In genomic region chr6:36443498-36443844, GRCh38 we compare ENCODE assay signal across 8 cellular contexts. TPM values are rescaled to one million over a fixed set of nuclear protein-coding genes. Genes with fewer than 3 reads are reported as not detected.
A peak's percentile ranks its signal among the peaks of the same experiment; 100 is the strongest.
DNase-seq lines count a peak whose midpoint lies in the region; ATAC-seq and TF ChIP-seq lines count a peak whose summit lies in the region.

No MANE protein-coding gene starts in this region.

- H3K9me3 ChIP-seq in HUES48 (ENCODE audit: control insufficient read depth, insufficient read depth, low read length), result no peaks in the 10 kb centered on the region

- no peak for ATAC-seq in HG02623 (IDR thresholded peaks at IDR 0.05; ENCODE audit: unreplicated experiment)
- no peak for ATAC-seq in GM19463 (IDR thresholded peaks at IDR 0.05; ENCODE audit: unreplicated experiment)

- DNase-seq in AG09309 (ENCODE audit: low read depth) (no peak), MCF 10A (ENCODE audit: unreplicated experiment) (no peak), midbrain (lab: John Stamatoyannopoulos, UW) (peak; percentile 62), HCEC 1CT (no peak), dedifferentiated amniotic fluid mesenchymal stem cell (ENCODE audit: extremely low spot score) (no peak)

- H3K27ac Mint-ChIP-seq in MCF 10A (ENCODE audit: low read depth, unreplicated experiment), result peak overlapping the region; percentile 88

- no peaks in the 10 kb centered on the region for H3K27me3 ChIP-seq in HUES48 (ENCODE audit: control insufficient read depth, insufficient read depth, low read length)

- intact Hi-C loops in MCF 10A (cut with micrococcal nuclease), result loop anchor here (5.0 kb wide), 1 partner anchor 154 kb away; no protein-coding TSS in a partner anchor

- H3K27ac ChIP-seq in HUES48 (ENCODE audit: low read depth, low read length), result peak overlapping the region; percentile 91

- CTCF ChIA-PET in MCF 10A (lab: Yijun Ruan, JAX), result interaction anchor here (0.5 to 2.1 kb wide), 5 partner anchors 15 to 575 kb away, joined by 3 to 10 read pairs (median 7); no protein-coding TSS in a partner anchor

- H3K36me3 ChIP-seq in HUES48 (ENCODE audit: control insufficient read depth, insufficient read depth, low read length), result no peaks in the 10 kb centered on the region

- H3K27me3 Mint-ChIP-seq in MCF 10A (ENCODE audit: insufficient read depth, unreplicated experiment), result no peaks in the 10 kb centered on the region

- peaks cover 18% of the 10 kb centered on the region for H3K4me1 ChIP-seq in HUES48 (ENCODE audit: control insufficient read depth, insufficient read depth, low read length)

- H3K36me3 Mint-ChIP-seq in MCF 10A (ENCODE audit: insufficient read depth, unreplicated experiment), result peaks cover 21% of the 10 kb centered on the region

- no peaks in the 10 kb centered on the region for H3K9me3 Mint-ChIP-seq in MCF 10A (ENCODE audit: unreplicated experiment)

- no TSS peak for BruUV-seq in MCF 10A (replicated peaks; lab: Mats Ljungman, UMichigan)

- peak overlapping the region; percentile 87 for H3K4me3 Mint-ChIP-seq in MCF 10A (ENCODE audit: unreplicated experiment)

- POLR2A ChIA-PET in MCF 10A (lab: Yijun Ruan, JAX), result interaction anchor here (0.7 to 4.1 kb wide), 23 partner anchors 10 to 416 kb away, joined by 3 to 68 read pairs (median 4); partner anchors contain the start of genes CDKN1A, MAPK14 and SRSF3

- H3K9ac ChIP-seq in HUES48 (ENCODE audit: low read depth, low read length), result peak overlapping the region; percentile 85

- H3K4me3 ChIP-seq in AG09309 (ENCODE audit: control insufficient read depth, low read depth, low read length) (peak overlapping the region; percentile 83), HUES48 (ENCODE audit: low read depth, low read length) (peak overlapping the region; percentile 89)

- no peak for TF ChIP-seq CTCF in AG09309 (IDR thresholded peaks at IDR 0.05; ENCODE audit: control insufficient read depth, insufficient read depth, low read depth, low read length, missing control alignments)
- no peak for TF ChIP-seq CTCF in MCF 10A (IDR thresholded peaks at IDR 0.05; ENCODE audit: unreplicated experiment)

- H3K4me1 Mint-ChIP-seq in MCF 10A (ENCODE audit: insufficient read depth, unreplicated experiment), result peaks cover 27% of the 10 kb centered on the region

RNA-seq across cellular contexts. Expression of gene KCTD20, which starts 0.7 kb away (rescaled TPM):
- total RNA-seq in MCF 10A (2022), result 46.6 and 52.0 TPM in 2 replicates

RNA-seq across cellular contexts. Expression of gene PXT1, which starts 0.8 kb away (rescaled TPM):
- 0.15 TPM in 1 of 2 replicates, not detected in the other for total RNA-seq in MCF 10A (2022)

RNA-seq across cellular contexts. Expression of gene ETV7, which starts 56.0 kb away (rescaled TPM):
- total RNA-seq in MCF 10A (2022), result 0.20 and 0.47 TPM in 2 replicates
